In genomic region chr13:102333320-102334181, GRCh38 we compare ENCODE assay signal across 17 cellular contexts.
DNase-seq lines count a peak whose midpoint lies in the region; ATAC-seq lines count a peak whose summit lies in the region.
"Had no signal": no experiment of that assay in that cellular context is flagged by ENCODE, and none has a peak within 500 bp of the region (broad histone marks: within the 10 kb centered on the region; RNA-seq: fewer than 3 reads in every experiment).

No MANE protein-coding gene starts in this region.

- DNase-seq in DMS 273 (lab: John Stamatoyannopoulos, UW; ENCODE audit: unreplicated experiment): peak; percentile 26
- DNase-seq in DMS 273 treated with DMSO at 0.1 percent for 48 hours (lab: John Stamatoyannopoulos, UW): no peak
- DNase-seq in NCI-H187 (lab: John Stamatoyannopoulos, UW): peak; percentile 48 to 72
- peak; percentile 54 for DNase-seq in NCI-H774 (lab: John Stamatoyannopoulos, UW)
- peak; percentile 16 for DNase-seq in iPS-NIHi11 (ENCODE audit: low spot score)
- no peak for DNase-seq in nucleus accumbens (lab: John Stamatoyannopoulos, UW)
- DNase-seq: activated CD4-positive, alpha-beta T cell treated with anti-CD3 and anti-CD28 coated beads for 36 hours; activated naive CD4-positive, alpha-beta T cell treated with anti-CD3 and anti-CD28 coated beads, Interleukin-2, amount 50 U/mL, for 16 hours; heart left ventricle; naive thymus-derived CD8-positive, alpha-beta T cell; NCI-H2029; PC-9; T1000 had no signal

- ATAC-seq in HG02884 (IDR thresholded peaks at IDR 0.05; ENCODE audit: unreplicated experiment) (no peak), HG02763 (IDR thresholded peaks at IDR 0.05; ENCODE audit: unreplicated experiment) (no peak)
- ATAC-seq: activated CD4-positive, alpha-beta T cell treated with anti-CD3 and anti-CD28 coated beads for 36 hours; esophagus mucosa; heart left ventricle; naive thymus-derived CD8-positive, alpha-beta T cell; stimulated activated effector memory CD8-positive, alpha-beta T cell treated with anti-CD3 and anti-CD28 coated beads, Interleukin-12 subunit alpha, Interleukin-12 subunit beta, amount 100 ng/mL, for 72 hours had no signal

Comparison
In these comparisons a context has a peak if more than half of its experiments do, and no peak if none do; other contexts are left out.
1. DNase-seq: peak in DMS 273 (single experiment), NCI-H187 (2 of 2), NCI-H774 (single experiment) and iPS-NIHi11 (single experiment); none in DMS 273 treated with DMSO at 0.1 percent for 48 hours (single experiment) and nucleus accumbens (0 of 56).